In the genomic region with DNA sequence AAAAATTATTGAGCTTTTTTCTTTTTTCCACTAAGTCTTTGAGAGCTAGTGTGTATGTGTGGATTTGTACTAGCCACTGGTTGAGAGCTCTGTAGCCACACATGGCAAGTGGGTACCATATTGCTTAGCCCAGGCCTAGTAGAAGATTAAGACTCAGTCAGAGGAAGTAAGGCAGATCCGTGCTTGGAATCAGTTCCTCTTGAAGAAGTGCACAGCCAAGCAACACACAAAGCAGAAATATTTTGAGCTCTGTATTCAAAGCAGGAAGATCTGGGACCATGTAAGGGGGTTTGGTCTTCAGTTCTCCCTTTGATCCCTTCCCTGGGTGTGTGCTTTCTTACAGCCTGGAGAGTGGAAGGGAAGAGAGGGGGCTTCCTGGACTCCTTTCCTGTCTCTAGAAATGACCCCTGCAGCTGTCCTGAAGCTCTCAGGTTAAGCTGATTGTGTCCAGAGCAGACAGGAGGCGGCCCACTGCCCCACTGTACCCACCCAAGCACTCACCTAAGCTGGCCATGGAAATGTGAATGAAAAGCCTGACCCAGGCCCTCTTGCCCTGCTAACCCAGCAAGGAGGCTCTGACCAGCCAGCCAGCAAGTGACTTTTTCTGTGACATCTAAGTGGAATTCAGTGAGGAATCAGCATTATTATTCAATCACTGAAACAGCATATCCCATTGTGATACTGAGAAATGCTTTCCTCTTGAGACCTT, we compare ENCODE assay signal across 10 cellular contexts. TPM values are rescaled to one million over a fixed set of nuclear protein-coding genes. Genes with fewer than 3 reads are reported as not detected.
DNase-seq lines count a peak whose midpoint lies in the region; ATAC-seq, FAIRE-seq and TF ChIP-seq lines count a peak whose summit lies in the region.
"Had no signal": no experiment of that assay in that cellular context is flagged by ENCODE, and none has a peak within 500 bp of the region (broad histone marks: within the 10 kb centered on the region; RNA-seq: fewer than 3 reads in every experiment).

No MANE protein-coding gene starts in this region.

- no peak for TF ChIP-seq CTCF in CD8-positive, alpha-beta T cell (IDR thresholded peaks at IDR 0.05)
- TF ChIP-seq CTCF in OCI-LY3 (IDR thresholded peaks at IDR 0.05; ENCODE audit: low read depth, low read length): no peak

- no peak overlapping the region for H3K4ac ChIP-seq in trophoblast cell (ENCODE audit: low read depth, low read length)

- no peaks in the 10 kb centered on the region for H3K9me3 Mint-ChIP-seq in CD8-positive, alpha-beta T cell

- TF ChIP-seq POLR2A in H54 (IDR thresholded peaks at IDR 0.05; ENCODE audit: low read depth, low read length): no peak

- no peak overlapping the region for H2BK12ac ChIP-seq in trophoblast cell (ENCODE audit: low read length)

- no peak overlapping the region for H2AFZ ChIP-seq in OCI-LY3 (ENCODE audit: low read depth, low read length)
- H2AFZ ChIP-seq in trophoblast cell (ENCODE audit: insufficient read depth, low read length, poor library complexity): no peak overlapping the region

- H3K4me3 ChIP-seq in CD8-positive, alpha-beta T cell (ENCODE audit: low read depth, low read length): no peak overlapping the region
- H3K4me3 ChIP-seq in OCI-LY3 (ENCODE audit: low read length): no peak overlapping the region
- H3K4me3 ChIP-seq in trophoblast cell (ENCODE audit: low read depth, low read length): no peak overlapping the region

- H3K79me2 ChIP-seq in OCI-LY3 (ENCODE audit: low read length) (peaks cover 39% of the 10 kb centered on the region), trophoblast cell (ENCODE audit: control insufficient read depth, insufficient read depth, low read length, poor library complexity) (peaks cover 10% of the 10 kb centered on the region)

- H3K9me3 ChIP-seq in CD8-positive, alpha-beta T cell (ENCODE audit: low read length): no peaks in the 10 kb centered on the region
- H3K9me3 ChIP-seq in OCI-LY3 (ENCODE audit: insufficient read depth, low read length) (no peaks in the 10 kb centered on the region), trophoblast cell (ENCODE audit: insufficient read depth, low read depth, low read length) (no peaks in the 10 kb centered on the region)

- POLR2A ChIA-PET in CD8-positive, alpha-beta T cell (lab: Charles Lee): interaction anchor here (1.0 to 1.2 kb wide), 2 partner anchors 52 to 374 kb away, joined by 3 read pairs; a partner anchor contains a TSS

- H4K91ac ChIP-seq in trophoblast cell (ENCODE audit: low read depth, low read length): no peak overlapping the region

- no peak overlapping the region for H3K27ac ChIP-seq in CD8-positive, alpha-beta T cell (ENCODE audit: low read depth, low read length)
- no peak overlapping the region for H3K27ac ChIP-seq in OCI-LY3 (ENCODE audit: low read length)
- peak overlapping the region; percentile 91 for H3K27ac ChIP-seq in epithelial cell of prostate
- H3K27ac ChIP-seq in trophoblast cell (ENCODE audit: low read depth, low read length): no peak overlapping the region

- intact Hi-C loops in CD8-positive, alpha-beta T cell (cut with DNase I, micrococcal nuclease): loop anchor here in 1 of 2 experiments (5.0 to 10.0 kb wide), 3 partner anchors 578 to 1735 kb away; a partner anchor contains a TSS

- no peak overlapping the region for H4K12ac ChIP-seq in trophoblast cell (ENCODE audit: low read depth, low read length)

- H3K36me3 ChIP-seq in CD8-positive, alpha-beta T cell (ENCODE audit: insufficient read depth, low read length): peaks cover 3% of the 10 kb centered on the region
- peaks cover 59% of the 10 kb centered on the region for H3K36me3 ChIP-seq in OCI-LY3 (replicated peaks; ENCODE audit: low read depth, low read length)
- peaks cover 6 to 8% of the 10 kb centered on the region in 2 experiments for H3K36me3 ChIP-seq in trophoblast cell (ENCODE audit: control insufficient read depth in 1 of 2, insufficient read depth in 2 of 2, low read length in 2 of 2)

- H3K18ac ChIP-seq in trophoblast cell (ENCODE audit: low read length): peak overlapping the region; percentile 3

- H3K9ac ChIP-seq in OCI-LY3 (ENCODE audit: low read length): no peak overlapping the region
- H3K9ac ChIP-seq in trophoblast cell (ENCODE audit: low read length): no peak overlapping the region

- H3K4me3 Mint-ChIP-seq in CD8-positive, alpha-beta T cell: no peak overlapping the region

- H3K4me1 Mint-ChIP-seq in CD8-positive, alpha-beta T cell (ENCODE audit: low read depth): peaks cover 31% of the 10 kb centered on the region

- peaks cover 14% of the 10 kb centered on the region for H3K79me1 ChIP-seq in trophoblast cell (ENCODE audit: low read length)

- no peak overlapping the region for H2AK5ac ChIP-seq in trophoblast cell (ENCODE audit: low read length)

- no peaks in the 10 kb centered on the region for H3K27me3 ChIP-seq in CD8-positive, alpha-beta T cell (ENCODE audit: insufficient read depth, low read length)
- no peaks in the 10 kb centered on the region for H3K27me3 ChIP-seq in OCI-LY3 (ENCODE audit: low read depth, low read length)
- no peaks in the 10 kb centered on the region for H3K27me3 ChIP-seq in trophoblast cell (ENCODE audit: insufficient read depth, low read length)

- peaks cover 8% of the 10 kb centered on the region for H3K4me1 ChIP-seq in CD8-positive, alpha-beta T cell (ENCODE audit: insufficient read depth, low read length)
- H3K4me1 ChIP-seq in OCI-LY3 (ENCODE audit: low read length): peaks cover 36% of the 10 kb centered on the region
- peaks cover 16 to 24% of the 10 kb centered on the region in 2 experiments for H3K4me1 ChIP-seq in trophoblast cell (ENCODE audit: control insufficient read depth in 1 of 2, insufficient read depth in 2 of 2, low read length in 2 of 2)

- H3K4me2 ChIP-seq in OCI-LY3 (ENCODE audit: low read length): 0 out of 2 replicates have a peak overlapping the region, but pooled peaks have one; percentile 12
- no peak overlapping the region for H3K4me2 ChIP-seq in trophoblast cell (ENCODE audit: low read length)

- no peak for ATAC-seq in CD8-positive, alpha-beta T cell
- ATAC-seq in GM18498 (IDR thresholded peaks at IDR 0.05; ENCODE audit: unreplicated experiment) (no peak), GM18873 (IDR thresholded peaks at IDR 0.05; ENCODE audit: low FRiP score, unreplicated experiment) (no peak)

- H4K8ac ChIP-seq in trophoblast cell (ENCODE audit: low read depth, low read length): no peak overlapping the region

- no peak overlapping the region for H2BK5ac ChIP-seq in trophoblast cell (ENCODE audit: low read depth, low read length, poor library complexity)

- CTCF ChIA-PET in CD8-positive, alpha-beta T cell (lab: Charles Lee): interaction anchor here (1.1 kb wide), 1 partner anchor 40 kb away, joined by 3 read pairs; no protein-coding TSS in a partner anchor

- H3K27ac Mint-ChIP-seq in CD8-positive, alpha-beta T cell: peak overlapping the region; percentile 66

- no peak overlapping the region for H3K14ac ChIP-seq in trophoblast cell (ENCODE audit: low read length)

- no peak for FAIRE-seq in H54 (lab: Jason Lieb, UNC)

- peaks cover 27% of the 10 kb centered on the region for H4K20me1 ChIP-seq in OCI-LY3 (ENCODE audit: insufficient read depth, low read length)

- WGBS in trophoblast cell (ENCODE audit: extremely low coverage, insufficient coverage, insufficient read length): no CpG with 5 or more reads among the region's 2 CpGs

- no peaks in the 10 kb centered on the region for H3K27me3 Mint-ChIP-seq in CD8-positive, alpha-beta T cell (ENCODE audit: low read depth)

- peaks cover 31% of the 10 kb centered on the region for H3K36me3 Mint-ChIP-seq in CD8-positive, alpha-beta T cell

- DNase-seq in CD8-positive, alpha-beta T cell: no peak
- DNase-seq in epithelial cell of prostate (ENCODE audit: low read depth, low spot score) (no peak), trophoblast cell (no peak), H54 (ENCODE audit: insufficient read length, low spot score) (no peak), glomerular visceral epithelial cell (ENCODE audit: extremely low spot score) (no peak)
- DNase-seq: activated CD4-positive, CD25-positive, alpha-beta regulatory T cell; aorta had no signal

- H3K23ac ChIP-seq in trophoblast cell (ENCODE audit: low read length): no peak overlapping the region

- no peak overlapping the region for H2BK120ac ChIP-seq in trophoblast cell (ENCODE audit: insufficient read depth, low read length, poor library complexity)

RNA-seq across cellular contexts. Expression of a gene that starts 3.6 kb away (rescaled TPM):
- total RNA-seq in CD8-positive, alpha-beta T cell: 10 to 100 TPM in 1 of 2 experiments, 1 to 10 TPM in 1; 8.1 to 10.0 TPM
- 17.3 and 18.1 TPM in 2 replicates for polyA plus RNA-seq in trophoblast cell (2013)
